Comparison of ENCODE assay signal across 10 cellular contexts in the genomic region with DNA sequence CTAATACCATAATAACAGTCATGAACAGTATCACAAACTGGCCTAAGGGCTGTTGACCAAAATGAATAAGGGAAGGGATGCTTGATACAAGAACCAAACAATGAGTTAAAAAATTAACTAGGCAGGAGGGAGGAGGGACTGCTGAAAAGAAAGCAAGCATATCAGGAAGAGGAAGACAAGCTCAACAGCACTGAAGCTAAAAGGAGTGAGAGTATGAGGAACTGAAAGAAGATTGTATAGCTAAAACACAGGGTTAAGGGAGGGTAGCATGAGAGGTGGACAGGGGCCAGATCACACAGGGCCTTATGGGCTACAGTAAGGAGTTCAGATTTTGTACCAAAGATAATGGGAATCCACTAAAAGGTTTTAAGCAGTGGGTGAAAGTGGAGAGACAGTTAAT. TPM values are rescaled to one million over a fixed set of nuclear protein-coding genes. Genes with fewer than 3 reads are reported as not detected.
DNase-seq lines count a peak whose midpoint lies in the region; ATAC-seq and TF ChIP-seq lines count a peak whose summit lies in the region.
"Had no signal": no experiment of that assay in that cellular context is flagged by ENCODE, and none has a peak within 500 bp of the region (broad histone marks: within the 10 kb centered on the region; RNA-seq: fewer than 3 reads in every experiment).

No MANE protein-coding gene starts in this region.

- no peak overlapping the region for H3K27ac ChIP-seq in naive thymus-derived CD4-positive, alpha-beta T cell (ENCODE audit: low read depth, low read length)
- H3K27ac ChIP-seq in dorsolateral prefrontal cortex = no peak overlapping the region

- peak overlapping the region; percentile 38 for H2AFZ ChIP-seq in Loucy (ENCODE audit: low read length)

- H4K20me1 ChIP-seq in Loucy (ENCODE audit: insufficient read depth, low read length, poor library complexity, severe bottlenecking) = no peaks in the 10 kb centered on the region

- no peaks in the 10 kb centered on the region for H3F3A ChIP-seq in Loucy (ENCODE audit: low read depth)

- H3K4me3 Mint-ChIP-seq in naive thymus-derived CD4-positive, alpha-beta T cell = no peak overlapping the region
- H3K4me3 Mint-ChIP-seq in mesothelial cell of epicardium (no peak overlapping the region), WTC11 (no peak overlapping the region)

- H3K9ac ChIP-seq in Loucy (ENCODE audit: low read depth, low read length, poor library complexity, severe bottlenecking) = no peak overlapping the region

- no peaks in the 10 kb centered on the region for H3K9me3 Mint-ChIP-seq in naive thymus-derived CD4-positive, alpha-beta T cell
- no peaks in the 10 kb centered on the region for H3K9me3 Mint-ChIP-seq in mesothelial cell of epicardium
- H3K9me3 Mint-ChIP-seq in WTC11 = no peaks in the 10 kb centered on the region

- no peak overlapping the region for H3K4me3 ChIP-seq in Loucy (ENCODE audit: low read length, poor library complexity, severe bottlenecking)
- no peak overlapping the region for H3K4me3 ChIP-seq in naive thymus-derived CD4-positive, alpha-beta T cell (ENCODE audit: low read length)
- no peak overlapping the region for H3K4me3 ChIP-seq in dorsolateral prefrontal cortex

- no peaks in the 10 kb centered on the region for H3K36me3 ChIP-seq in Loucy (ENCODE audit: insufficient read depth, low read length)
- H3K36me3 ChIP-seq in naive thymus-derived CD4-positive, alpha-beta T cell (ENCODE audit: control insufficient read depth in 2 of 3, insufficient read depth in 3 of 3, low read length in 3 of 3) = no peaks in the 10 kb centered on the region

- no peak overlapping the region for H3K27ac Mint-ChIP-seq in naive thymus-derived CD4-positive, alpha-beta T cell
- H3K27ac Mint-ChIP-seq in mesothelial cell of epicardium (no peak overlapping the region), WTC11 (no peak overlapping the region)

- peaks cover 5 to 26% (median 11%) of the 10 kb centered on the region in 5 donors for H3K27me3 Mint-ChIP-seq in naive thymus-derived CD4-positive, alpha-beta T cell
- peaks cover 25% of the 10 kb centered on the region for H3K27me3 Mint-ChIP-seq in mesothelial cell of epicardium (ENCODE audit: low read depth)
- peaks cover 25% of the 10 kb centered on the region for H3K27me3 Mint-ChIP-seq in WTC11 (ENCODE audit: low read depth)

- CTCF ChIA-PET in naive thymus-derived CD4-positive, alpha-beta T cell (lab: Charles Lee) = no interaction called here
- CTCF ChIA-PET in WTC11 (lab: Charles Lee) = interaction anchor here (1.0 to 2.3 kb wide), 5 partner anchors 8 to 64 kb away, joined by 4 to 7 read pairs (median 4); a partner anchor contains a TSS

- ATAC-seq in GM19023 (IDR thresholded peaks at IDR 0.05; ENCODE audit: unreplicated experiment) (peak; percentile 98), HG02642 (IDR thresholded peaks at IDR 0.05; ENCODE audit: poor library complexity, unreplicated experiment) (peak; percentile 97), WTC11 (no peak)
- peak; percentile 64 for ATAC-seq in naive thymus-derived CD4-positive, alpha-beta T cell

- no peaks in the 10 kb centered on the region for H3K4me1 ChIP-seq in Loucy (ENCODE audit: insufficient read depth, low read length, poor library complexity, severe bottlenecking)
- H3K4me1 ChIP-seq in naive thymus-derived CD4-positive, alpha-beta T cell (ENCODE audit: control insufficient read depth in 2 of 2, insufficient read depth in 2 of 2, low read length in 2 of 2) = no peaks in the 10 kb centered on the region

- TF ChIP-seq CTCF in Loucy (conservative IDR thresholded peaks at IDR 0.05; ENCODE audit: low read length) = no peak
- TF ChIP-seq CTCF in mesothelial cell of epicardium (IDR thresholded peaks at IDR 0.05; ENCODE audit: unreplicated experiment) = no peak
- no peak for TF ChIP-seq CTCF in dorsolateral prefrontal cortex (IDR thresholded peaks at IDR 0.05 in 54 of 56, conservative IDR thresholded peaks at IDR 0.05 in 2 of 56; ENCODE audit: low read depth in 1 of 56, partially characterized antibody in 56 of 56)
- no peak for TF ChIP-seq CTCF in WTC11 (IDR thresholded peaks at IDR 0.05)

- no peaks in the 10 kb centered on the region for H3K9me2 ChIP-seq in Loucy (replicated peaks; ENCODE audit: low read depth, low read length)

- H3K4me1 Mint-ChIP-seq in naive thymus-derived CD4-positive, alpha-beta T cell = peaks cover 0 to 5% (median 0%) of the 10 kb centered on the region in 7 donors
- H3K4me1 Mint-ChIP-seq in mesothelial cell of epicardium (no peaks in the 10 kb centered on the region), WTC11 (no peaks in the 10 kb centered on the region)

- H3K27me3 ChIP-seq in Loucy (ENCODE audit: insufficient read depth, low read length, poor library complexity, severe bottlenecking) (no peaks in the 10 kb centered on the region), dorsolateral prefrontal cortex (no peaks in the 10 kb centered on the region)
- H3K27me3 ChIP-seq in naive thymus-derived CD4-positive, alpha-beta T cell (ENCODE audit: control insufficient read depth in 2 of 2, insufficient read depth in 2 of 2, low read length in 2 of 2) = no peaks in the 10 kb centered on the region

- no peaks in the 10 kb centered on the region for H3K9me3 ChIP-seq in Loucy (ENCODE audit: insufficient read depth, low read depth, low read length)
- no peaks in the 10 kb centered on the region for H3K9me3 ChIP-seq in naive thymus-derived CD4-positive, alpha-beta T cell (ENCODE audit: control insufficient read depth in 2 of 3, low read length in 3 of 3)

- POLR2A ChIA-PET in naive thymus-derived CD4-positive, alpha-beta T cell (lab: Charles Lee) = no interaction called here
- POLR2A ChIA-PET in WTC11 (lab: Charles Lee) = no interaction called here

- DNase-seq in naive thymus-derived CD4-positive, alpha-beta T cell = no peak
- DNase-seq in mesothelial cell of epicardium (ENCODE audit: low spot score in 2 of 2, unreplicated experiment in 2 of 2) (no peak), DMS79 treated with DMSO at 0.1 percent for 48 hours (lab: John Stamatoyannopoulos, UW) (no peak), dorsolateral prefrontal cortex (no peak), WTC11 (ENCODE audit: low spot score) (no peak)
- DNase-seq: NCI-H2029 had no signal

- intact Hi-C loops in naive thymus-derived CD4-positive, alpha-beta T cell (cut with micrococcal nuclease) = no loop called here
- intact Hi-C loops in dorsolateral prefrontal cortex (cut with DNase I) = no loop called here

- no peak overlapping the region for H3K4me2 ChIP-seq in Loucy (ENCODE audit: low read depth, low read length, poor library complexity, severe bottlenecking)

- no peaks in the 10 kb centered on the region for H3K36me3 Mint-ChIP-seq in naive thymus-derived CD4-positive, alpha-beta T cell
- no peaks in the 10 kb centered on the region for H3K36me3 Mint-ChIP-seq in mesothelial cell of epicardium
- no peaks in the 10 kb centered on the region for H3K36me3 Mint-ChIP-seq in WTC11

- H3K79me2 ChIP-seq in Loucy (ENCODE audit: insufficient read depth, low read length) = no peaks in the 10 kb centered on the region

TF ChIP-seq in WTC11, 78 proteins besides CTCF, POLR2A, EP300 and RAD21 (continues in another document):
- TF ChIP-seq ETV6 (CRISPR knock-in tag; IDR thresholded peaks at IDR 0.05) = no peak
- TF ChIP-seq, protein P1, sequence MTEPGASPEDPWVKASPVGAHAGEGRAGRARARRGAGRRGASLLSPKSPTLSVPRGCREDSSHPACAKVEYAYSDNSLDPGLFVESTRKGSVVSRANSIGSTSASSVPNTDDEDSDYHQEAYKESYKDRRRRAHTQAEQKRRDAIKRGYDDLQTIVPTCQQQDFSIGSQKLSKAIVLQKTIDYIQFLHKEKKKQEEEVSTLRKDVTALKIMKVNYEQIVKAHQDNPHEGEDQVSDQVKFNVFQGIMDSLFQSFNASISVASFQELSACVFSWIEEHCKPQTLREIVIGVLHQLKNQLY (CRISPR knock-in tag; IDR thresholded peaks at IDR 0.05) = no peak
- TF ChIP-seq RELA (CRISPR knock-in tag; IDR thresholded peaks at IDR 0.05; ENCODE audit: borderline replicate concordance) = no peak
- no peak for TF ChIP-seq CREM (CRISPR knock-in tag; IDR thresholded peaks at IDR 0.05)
- TF ChIP-seq, protein P2, sequence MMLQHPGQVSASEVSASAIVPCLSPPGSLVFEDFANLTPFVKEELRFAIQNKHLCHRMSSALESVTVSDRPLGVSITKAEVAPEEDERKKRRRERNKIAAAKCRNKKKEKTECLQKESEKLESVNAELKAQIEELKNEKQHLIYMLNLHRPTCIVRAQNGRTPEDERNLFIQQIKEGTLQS (CRISPR knock-in tag; conservative IDR thresholded peaks at IDR 0.05) = no peak
- TF ChIP-seq SMAD4 (CRISPR knock-in tag; IDR thresholded peaks at IDR 0.05) = no peak
- TF ChIP-seq SMAD3 (CRISPR knock-in tag; IDR thresholded peaks at IDR 0.05; ENCODE audit: borderline replicate concordance) = no peak
- TF ChIP-seq IRF2 (CRISPR knock-in tag; IDR thresholded peaks at IDR 0.05; ENCODE audit: borderline replicate concordance, low read depth) = no peak

RNA-seq across cellular contexts. Expression of a gene that starts 34.1 kb away (rescaled TPM):
- 1 to 10 TPM; 1.4 to 4.6 (median 3.6) TPM for total RNA-seq in naive thymus-derived CD4-positive, alpha-beta T cell
- polyA plus RNA-seq in naive thymus-derived CD4-positive, alpha-beta T cell = not detected
- total RNA-seq in mesothelial cell of epicardium = 32.5 to 34.0 TPM (median 33.2 TPM) in 3 replicates
- 100 to 1,000 TPM in 38 of 120 experiments, 10 to 100 TPM in 82; 47.1 to 183 (median 85.5) TPM for total RNA-seq in dorsolateral prefrontal cortex
- total RNA-seq in WTC11 (2021) = 77.8 to 96.2 TPM (median 80.4 TPM) in 3 replicates

RNA-seq across cellular contexts. Expression of a gene that starts 36.9 kb away (rescaled TPM):
- total RNA-seq in naive thymus-derived CD4-positive, alpha-beta T cell = not detected
- not detected for polyA plus RNA-seq in naive thymus-derived CD4-positive, alpha-beta T cell
- total RNA-seq in mesothelial cell of epicardium (not detected in 3 replicates), dorsolateral prefrontal cortex (not detected), WTC11 (2021) (not detected in 3 replicates)
- total RNA-seq: liver had no signal
- polyA plus RNA-seq: liver had no signal

RNA-seq across cellular contexts. Expression of a gene that starts 42.2 kb away (rescaled TPM):
- 100 to 1,000 TPM in 1 of 5 experiments, 10 to 100 TPM in 4; 37.6 to 112 (median 71.5) TPM for total RNA-seq in naive thymus-derived CD4-positive, alpha-beta T cell
- 100 to 1,000 TPM in 1 of 2 donors, 10 to 100 TPM in 1; 83.5 to 102 TPM for polyA plus RNA-seq in naive thymus-derived CD4-positive, alpha-beta T cell
- 58.0 to 63.4 TPM (median 61.6 TPM) in 3 replicates for total RNA-seq in mesothelial cell of epicardium
- 100 to 1,000 TPM in 89 of 120 experiments, 10 to 100 TPM in 31; 73.5 to 149 (median 111) TPM for total RNA-seq in dorsolateral prefrontal cortex
- 81.9 to 97.1 TPM (median 95.1 TPM) in 3 replicates for total RNA-seq in WTC11 (2021)

RNA-seq across cellular contexts. Expression of a gene that starts 46.6 kb away (rescaled TPM):
- 10 to 100 TPM; 14.6 to 24.9 (median 15.9) TPM for total RNA-seq in naive thymus-derived CD4-positive, alpha-beta T cell
- polyA plus RNA-seq in naive thymus-derived CD4-positive, alpha-beta T cell = 1 to 10 TPM in 1 of 2 donors, under 1 TPM in 1; 0.67 to 1.3 TPM
- total RNA-seq in mesothelial cell of epicardium (9.7 to 11.2 TPM (median 11.2 TPM) in 3 replicates), dorsolateral prefrontal cortex (10 to 100 TPM in 45 of 120 experiments, 1 to 10 TPM in 75; 3.2 to 19.4 (median 9.0) TPM), WTC11 (2021) (3.0 to 5.8 TPM (median 3.5 TPM) in 3 replicates)

RNA-seq across cellular contexts. Expression of a gene that starts 55.2 kb away (rescaled TPM):
- 100 to 1,000 TPM in 2 of 5 experiments, 10 to 100 TPM in 3; 43.2 to 216 (median 54.3) TPM for total RNA-seq in naive thymus-derived CD4-positive, alpha-beta T cell
- 10 to 100 TPM; 68.7 to 69.8 TPM for polyA plus RNA-seq in naive thymus-derived CD4-positive, alpha-beta T cell
- 429 to 438 TPM (median 438 TPM) in 3 replicates for total RNA-seq in mesothelial cell of epicardium
- total RNA-seq in dorsolateral prefrontal cortex = 100 to 1,000 TPM; 216 to 509 (median 301) TPM
- total RNA-seq in WTC11 (2021) = 409 to 419 TPM (median 414 TPM) in 3 replicates
